ENCODE assay signal across 1 cellular context in genomic region chr4:98641393-98641792, GRCh38.
TF ChIP-seq lines count a peak whose summit lies in the region.

No MANE protein-coding gene starts in this region.

TF ChIP-seq in H1, 55 proteins besides CTCF, POLR2A, EP300 and RAD21:
- TF ChIP-seq HDAC2 (IDR thresholded peaks at IDR 0.05; ENCODE audit: borderline replicate concordance in 1 of 2, low read depth in 2 of 2, low read length in 2 of 2): no peak
- no peak for TF ChIP-seq EZH2 (IDR thresholded peaks at IDR 0.05; ENCODE audit: low read depth, low read length, severe bottlenecking)
- TF ChIP-seq CHD7 (IDR thresholded peaks at IDR 0.05; ENCODE audit: insufficient replicate concordance, low read length): no peak
- TF ChIP-seq NRF1 (IDR thresholded peaks at IDR 0.05; ENCODE audit: low read depth, low read length): no peak
- TF ChIP-seq CHD1 (IDR thresholded peaks at IDR 0.05; ENCODE audit: low read depth, low read length): no peak
- TF ChIP-seq SIN3A (conservative IDR thresholded peaks at IDR 0.05 in 1 of 2, IDR thresholded peaks at IDR 0.05 in 1 of 2; ENCODE audit: low read depth in 1 of 2, low read length in 2 of 2): no peak
- no peak for TF ChIP-seq JUND (IDR thresholded peaks at IDR 0.05; ENCODE audit: low read length)
- TF ChIP-seq CBX8 (IDR thresholded peaks at IDR 0.05; ENCODE audit: borderline replicate concordance, low read depth, low read length): no peak
- no peak for TF ChIP-seq RXRA (IDR thresholded peaks at IDR 0.05; ENCODE audit: insufficient read depth, low read depth, low read length)
- TF ChIP-seq POLR2AphosphoS5 (IDR thresholded peaks at IDR 0.05; ENCODE audit: low read depth, low read length): no peak
